ENCODE assay signal across 14 cellular contexts in the genomic region with DNA sequence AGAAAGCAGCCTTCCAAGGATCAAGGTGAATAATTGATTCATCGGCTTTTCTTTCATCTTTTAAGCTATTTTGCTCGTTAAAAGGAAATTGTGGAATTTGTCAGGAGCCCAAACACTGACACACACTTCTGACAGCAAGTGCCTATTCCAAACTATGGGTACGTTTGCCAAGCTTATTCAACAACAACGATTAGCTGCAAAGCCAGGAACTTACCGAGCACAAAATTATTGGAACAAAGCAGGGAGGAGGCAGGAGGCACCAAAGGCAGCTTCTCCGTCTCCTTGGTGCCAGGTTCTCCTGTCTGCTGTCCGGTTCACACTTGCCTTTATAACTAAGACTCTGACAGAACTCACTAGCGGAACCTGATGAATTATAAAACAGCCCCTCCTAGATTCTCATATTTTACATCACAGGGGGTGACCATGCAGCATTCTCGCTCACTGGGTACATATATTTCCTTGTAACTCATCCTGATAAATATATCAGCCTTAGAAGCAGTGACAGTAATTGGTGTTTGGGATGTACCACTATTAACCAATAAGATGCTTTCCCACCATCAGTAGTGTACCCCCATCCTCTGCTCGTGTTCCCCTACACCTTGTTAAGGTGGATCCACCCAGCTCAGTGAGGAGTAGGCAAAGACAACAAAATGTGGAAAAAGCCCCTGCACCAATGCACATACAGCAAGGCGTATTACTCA.
DNase-seq lines count a peak whose midpoint lies in the region; ATAC-seq and TF ChIP-seq lines count a peak whose summit lies in the region.
"Had no signal": no experiment of that assay in that cellular context is flagged by ENCODE, and none has a peak within 500 bp of the region (broad histone marks: within the 10 kb centered on the region; RNA-seq: fewer than 3 reads in every experiment).

No MANE protein-coding gene starts in this region.

- H3K36me3 ChIP-seq in heart left ventricle (no peaks in the 10 kb centered on the region), mammary epithelial cell (ENCODE audit: insufficient read depth, low read length) (no peaks in the 10 kb centered on the region), neural progenitor cell (no peaks in the 10 kb centered on the region)

- no peak overlapping the region for H3K9ac ChIP-seq in mammary epithelial cell (ENCODE audit: insufficient read depth, low read length)
- no peak overlapping the region for H3K9ac ChIP-seq in neural progenitor cell

- TF ChIP-seq CTCF in heart left ventricle (IDR thresholded peaks at IDR 0.05) (no peak), mammary epithelial cell (conservative IDR thresholded peaks at IDR 0.05 in 1 of 2, IDR thresholded peaks at IDR 0.05 in 1 of 2; ENCODE audit: extremely low read depth in 1 of 2, insufficient read depth in 1 of 2, low read depth in 1 of 2, low read length in 2 of 2) (no peak), neural progenitor cell (IDR thresholded peaks at IDR 0.05) (no peak), GM20000 (IDR thresholded peaks at IDR 0.05; ENCODE audit: extremely low read depth, missing control alignments) (no peak)

- intact Hi-C loops in right cardiac atrium (cut with DNase I) (no loop called here), heart left ventricle (cut with DNase I) (loop anchor here in 1 of 10 donors (10.0 kb wide), 1 partner anchor 57 kb away; no protein-coding TSS in a partner anchor), mammary epithelial cell (cut with micrococcal nuclease) (no loop called here)

- in situ Hi-C loops in mammary epithelial cell (cut with MboI; ENCODE audit: low sequenced_read_pairs in 2 of 2) = no loop called here

- 48% methylated on average over 11 of the region's 11 CpGs for WGBS in right cardiac atrium
- 69 to 71% (median 70%) methylated on average over 11 of the region's 11 CpGs for WGBS in heart left ventricle, 4 donors
- WGBS in mammary epithelial cell (ENCODE audit: low coverage, missing lambda C conversion rate) = 13% methylated on average over 10 of the region's 11 CpGs

- H3K9me3 Mint-ChIP-seq in neural progenitor cell = no peaks in the 10 kb centered on the region
- H3K9me3 Mint-ChIP-seq in stimulated activated naive B cell treated with anti-CD40 and anti-IgM and Interleukin-4, amounts not matched to agents 10 μg/mL and 1 μg/mL and 100 μg/mL, for 72 hours = no peaks in the 10 kb centered on the region

- peak overlapping the region; percentile 83 for H3K27ac Mint-ChIP-seq in neural progenitor cell
- no peak overlapping the region for H3K27ac Mint-ChIP-seq in stimulated activated naive B cell treated with anti-CD40 and anti-IgM and Interleukin-4, amounts not matched to agents 10 μg/mL and 1 μg/mL and 100 μg/mL, for 72 hours

- dilution Hi-C loops in mammary epithelial cell (cut with HindIII; ENCODE audit: low sequenced_read_pairs) = no loop called here

- H4K20me1 ChIP-seq in mammary epithelial cell (ENCODE audit: insufficient read depth, low read length) (no peaks in the 10 kb centered on the region), neural progenitor cell (ENCODE audit: low read depth) (no peaks in the 10 kb centered on the region)

- H2AFZ ChIP-seq in mammary epithelial cell (ENCODE audit: low read depth, low read length) = no peak overlapping the region
- H2AFZ ChIP-seq in neural progenitor cell (replicated peaks) = no peak overlapping the region

- H3K4me3 ChIP-seq in right cardiac atrium (ENCODE audit: low read length) = peak overlapping the region; percentile 27
- no peak overlapping the region for H3K4me3 ChIP-seq in heart left ventricle
- no peak overlapping the region for H3K4me3 ChIP-seq in mammary epithelial cell (replicated peaks in 1 of 3; ENCODE audit: insufficient read depth in 1 of 3, low read depth in 2 of 3, low read length in 3 of 3)
- peak overlapping the region; percentile 30 for H3K4me3 ChIP-seq in neural progenitor cell
- H3K4me3 ChIP-seq: body of pancreas, lung had no signal

- DNase-seq in right cardiac atrium = no peak
- DNase-seq in heart left ventricle = no peak
- no peak for DNase-seq in mammary epithelial cell
- no peak for DNase-seq in neural progenitor cell (ENCODE audit: low spot score)
- no peak for DNase-seq in SHP77 treated with DMSO at 0.1 percent for 48 hours (lab: John Stamatoyannopoulos, UW)
- no peak for DNase-seq in stimulated activated naive B cell treated with anti-CD40 and anti-IgM and Interleukin-4, amounts not matched to agents 10 μg/mL and 1 μg/mL and 100 μg/mL, for 72 hours
- DNase-seq in GM20000 (ENCODE audit: low spot score) = no peak
- DNase-seq: activated CD4-positive, alpha-beta T cell treated with anti-CD3 and anti-CD28 coated beads, Interleukin-2, amount 50 U/mL, for 48 hours; activated effector memory CD4-positive, alpha-beta T cell treated with anti-CD3 and anti-CD28 coated beads, Interleukin-2, amount 50 U/mL, for 16 hours; DMS 273 treated with DMSO at 0.1 percent for 48 hours had no signal

- peaks cover 57% of the 10 kb centered on the region for H3K4me1 Mint-ChIP-seq in neural progenitor cell
- H3K4me1 Mint-ChIP-seq in stimulated activated naive B cell treated with anti-CD40 and anti-IgM and Interleukin-4, amounts not matched to agents 10 μg/mL and 1 μg/mL and 100 μg/mL, for 72 hours = peaks cover 0 to 4% of the 10 kb centered on the region in 2 donors

- TF ChIP-seq POLR2A in heart left ventricle (IDR thresholded peaks at IDR 0.05) = no peak

- BruUV-seq in mammary epithelial cell (replicated peaks; lab: Mats Ljungman, UMichigan) = no TSS peak

- H3K79me2 ChIP-seq in mammary epithelial cell (ENCODE audit: insufficient read depth, low read length) (no peaks in the 10 kb centered on the region), neural progenitor cell (ENCODE audit: low read depth) (no peaks in the 10 kb centered on the region)

- CTCF ChIA-PET in mammary epithelial cell (lab: Charles Lee; ENCODE audit: low non-redundant PET) = no interaction called here

- peak overlapping the region; percentile 81 for H3K4me3 Mint-ChIP-seq in neural progenitor cell
- H3K4me3 Mint-ChIP-seq in stimulated activated naive B cell treated with anti-CD40 and anti-IgM and Interleukin-4, amounts not matched to agents 10 μg/mL and 1 μg/mL and 100 μg/mL, for 72 hours = no peak overlapping the region

- no peaks in the 10 kb centered on the region for H3K4me1 ChIP-seq in right cardiac atrium (ENCODE audit: control insufficient read depth, insufficient read depth, low read length)
- H3K4me1 ChIP-seq in heart left ventricle = no peaks in the 10 kb centered on the region
- H3K4me1 ChIP-seq in mammary epithelial cell (ENCODE audit: insufficient read depth, low read length) = no peaks in the 10 kb centered on the region
- H3K4me1 ChIP-seq in neural progenitor cell = peaks cover 37% of the 10 kb centered on the region
- H3K4me1 ChIP-seq: body of pancreas had no signal

- H3K36me3 Mint-ChIP-seq in neural progenitor cell = no peaks in the 10 kb centered on the region
- H3K36me3 Mint-ChIP-seq in stimulated activated naive B cell treated with anti-CD40 and anti-IgM and Interleukin-4, amounts not matched to agents 10 μg/mL and 1 μg/mL and 100 μg/mL, for 72 hours = no peaks in the 10 kb centered on the region

- H3F3A ChIP-seq in neural progenitor cell (ENCODE audit: low read depth) = peaks cover 18% of the 10 kb centered on the region

- H3K27me3 ChIP-seq in right cardiac atrium (ENCODE audit: control insufficient read depth, insufficient read depth) (no peaks in the 10 kb centered on the region), heart left ventricle (peaks cover 0 to 13% (median 0%) of the 10 kb centered on the region in 9 donors), mammary epithelial cell (ENCODE audit: insufficient read depth, low read length) (no peaks in the 10 kb centered on the region), neural progenitor cell (no peaks in the 10 kb centered on the region)
- H3K27me3 ChIP-seq: body of pancreas had no signal

- H3K9me3 ChIP-seq in right cardiac atrium (ENCODE audit: control insufficient read depth, low read length) (no peaks in the 10 kb centered on the region), heart left ventricle (no peaks in the 10 kb centered on the region), mammary epithelial cell (replicated peaks; ENCODE audit: insufficient read depth, low read length) (no peaks in the 10 kb centered on the region), neural progenitor cell (ENCODE audit: low read depth) (no peaks in the 10 kb centered on the region)
- H3K9me3 ChIP-seq: body of pancreas had no signal

- H3K27ac ChIP-seq in right cardiac atrium (ENCODE audit: low read length) = no peak overlapping the region
- no peak overlapping the region for H3K27ac ChIP-seq in heart left ventricle
- no peak overlapping the region for H3K27ac ChIP-seq in mammary epithelial cell (ENCODE audit: insufficient read depth, low read depth, low read length)
- H3K27ac ChIP-seq in neural progenitor cell = peak overlapping the region; percentile 36
- H3K27ac ChIP-seq: body of pancreas, HL-60 had no signal

- ATAC-seq in right cardiac atrium (peak in 1 of 2 donors; percentile 14), heart left ventricle (no peak), HG03442 (IDR thresholded peaks at IDR 0.05; ENCODE audit: unreplicated experiment) (no peak)
- ATAC-seq in stimulated activated naive B cell treated with anti-CD40 and anti-IgM and Interleukin-4, amounts not matched to agents 10 μg/mL and 1 μg/mL and 100 μg/mL, for 72 hours (replicated peaks) = no peak

- H3K4me2 ChIP-seq in mammary epithelial cell (ENCODE audit: insufficient read depth, low read depth, low read length) = peak overlapping the region; percentile 46
- peak overlapping the region; percentile 71 for H3K4me2 ChIP-seq in neural progenitor cell

- H3K27me3 Mint-ChIP-seq in neural progenitor cell (ENCODE audit: insufficient read depth, low read depth) = peaks cover 3% of the 10 kb centered on the region
- peaks cover 21 to 33% of the 10 kb centered on the region in 2 donors for H3K27me3 Mint-ChIP-seq in stimulated activated naive B cell treated with anti-CD40 and anti-IgM and Interleukin-4, amounts not matched to agents 10 μg/mL and 1 μg/mL and 100 μg/mL, for 72 hours

Comparison
In these comparisons a context has a peak if more than half of its experiments do, and no peak if none do; other contexts are left out.
1. H3K4me3 ChIP-seq: peak in right cardiac atrium (single experiment) and neural progenitor cell (single experiment); none in heart left ventricle (0 of 12) and mammary epithelial cell (0 of 3).